Comparison of ENCODE assay signal across 5 cellular contexts in genomic region chr6:55089325-55089724, GRCh38.
"Had no signal": no experiment of that assay in that cellular context is flagged by ENCODE, and none has a peak within 500 bp of the region (broad histone marks: within the 10 kb centered on the region; RNA-seq: fewer than 3 reads in every experiment).

No MANE protein-coding gene starts in this region.

- DNase-seq: KBM-7, KG1 had no signal

- H3K27ac ChIP-seq: HL-60, KMS-11 had no signal

- H3K9ac ChIP-seq: KMS-11 had no signal

- FAIRE-seq: HTR-8/SVneo had no signal

- H3K4me2 ChIP-seq: KMS-11 had no signal
